In the genomic region with DNA sequence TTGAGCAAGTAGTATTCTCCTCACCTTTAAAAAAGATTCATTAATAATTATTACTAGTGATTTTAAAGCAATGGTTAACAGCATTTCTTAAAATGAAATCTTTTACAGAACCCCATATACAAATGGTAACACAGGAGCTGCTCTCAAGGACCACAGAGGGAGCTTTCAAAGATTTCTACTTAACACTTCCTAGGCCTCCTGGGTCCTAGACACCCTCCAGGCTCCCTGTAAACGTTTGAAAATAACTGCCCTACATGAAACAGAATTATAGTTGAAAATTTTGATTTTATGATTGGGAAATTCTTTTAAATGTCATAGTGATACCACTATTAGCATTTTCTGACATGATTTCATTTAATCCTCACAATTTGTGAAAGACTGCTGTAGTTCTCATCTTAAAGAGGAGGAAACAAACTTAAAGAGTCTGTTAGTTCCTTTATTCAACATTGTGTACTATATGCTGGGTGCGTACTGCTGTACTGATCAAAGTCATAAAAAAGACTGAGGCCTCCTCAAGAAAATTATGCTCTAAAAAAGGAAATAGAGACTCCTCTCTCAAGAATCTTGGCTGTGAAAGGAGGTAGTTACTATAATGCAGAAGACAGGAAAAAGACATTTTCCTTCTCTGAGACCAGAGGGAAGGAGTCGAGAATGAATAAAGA, we compare ENCODE assay signal across 14 cellular contexts. TPM values are rescaled to one million over a fixed set of nuclear protein-coding genes. Genes with fewer than 3 reads are reported as not detected.
DNase-seq lines count a peak whose midpoint lies in the region; ATAC-seq and TF ChIP-seq lines count a peak whose summit lies in the region.
"Had no signal": no experiment of that assay in that cellular context is flagged by ENCODE, and none has a peak within 500 bp of the region (broad histone marks: within the 10 kb centered on the region; RNA-seq: fewer than 3 reads in every experiment).

No MANE protein-coding gene starts in this region.

- H3K4me3 ChIP-seq in SK-N-MC (0 out of 2 replicates have a peak overlapping the region, but pooled peaks have one; percentile 16), hepatocyte (no peak overlapping the region)

- ATAC-seq in stimulated activated memory B cell treated with anti-CD40 and anti-IgM and Interleukin-4, amounts not matched to agents 10 μg/mL and 1 μg/mL and 100 μg/mL, for 72 hours, result no peak
- ATAC-seq in HG03045 (IDR thresholded peaks at IDR 0.05; ENCODE audit: unreplicated experiment) (no peak), GM18907 (IDR thresholded peaks at IDR 0.05; ENCODE audit: unreplicated experiment) (no peak)
- ATAC-seq: activated CD4-positive, CD25-positive, alpha-beta regulatory T cell treated with anti-CD3 and anti-CD28 coated beads, Interleukin-2, amount 50 U/mL, for 24 hours had no signal

- peaks cover 100% of the 10 kb centered on the region for H3K79me2 ChIP-seq in hepatocyte

- no peak overlapping the region for H3K9ac ChIP-seq in SK-N-MC (ENCODE audit: insufficient read length)

- peaks cover 10% of the 10 kb centered on the region for H3K36me3 ChIP-seq in SK-N-MC (ENCODE audit: insufficient read depth, low read length)
- no peaks in the 10 kb centered on the region for H3K36me3 ChIP-seq in hepatocyte (replicated peaks; ENCODE audit: insufficient read depth, low read depth)
- H3K36me3 ChIP-seq: esophagus muscularis mucosa had no signal

- no peaks in the 10 kb centered on the region for H3K9me2 ChIP-seq in hepatocyte (replicated peaks; ENCODE audit: insufficient read depth)

- peaks cover 95% of the 10 kb centered on the region for H3K4me1 Mint-ChIP-seq in activated naive CD4-positive, alpha-beta T cell treated with anti-CD3 and anti-CD28 coated beads, Interleukin-2, amount 50 U/mL, for 24 hours
- H3K4me1 Mint-ChIP-seq in stimulated activated memory B cell treated with anti-CD40 and anti-IgM and Interleukin-4, amounts not matched to agents 10 μg/mL and 1 μg/mL and 100 μg/mL, for 72 hours, result peaks cover 80% of the 10 kb centered on the region

- 59% methylated on average over 3 of the region's 3 CpGs for WGBS in hepatocyte (ENCODE audit: low lambda C conversion rate, missing lambda C conversion rate)

- peaks cover 12% of the 10 kb centered on the region for H3K4me1 ChIP-seq in hepatocyte (ENCODE audit: insufficient read depth)

- H4K20me1 ChIP-seq in hepatocyte (ENCODE audit: insufficient read depth, poor library complexity, severe bottlenecking), result peaks cover 100% of the 10 kb centered on the region

- TF ChIP-seq CTCF in hepatocyte (IDR thresholded peaks at IDR 0.05; ENCODE audit: poor library complexity), result no peak

- H3K4me2 ChIP-seq in hepatocyte, result peak overlapping the region; percentile 14

- DNase-seq in activated naive CD4-positive, alpha-beta T cell treated with anti-CD3 and anti-CD28 coated beads, Interleukin-2, amount 50 U/mL, for 16 hours, result no peak
- no peak for DNase-seq in SK-N-MC (ENCODE audit: low read depth, low spot score)
- DNase-seq in hepatocyte (ENCODE audit: low spot score), result no peak
- no peak for DNase-seq in inferior parietal cortex (ENCODE audit: extremely low spot score)
- DNase-seq: activated gamma-delta T cell; NCI-H69; SIG-M5; stimulated activated CD4-positive, alpha-beta T cell treated with anti-CD3 and anti-CD28 coated beads, Interleukin-2, amount 100 ng/mL, for 48 hours had no signal

- no peaks in the 10 kb centered on the region for H3K9me3 Mint-ChIP-seq in activated naive CD4-positive, alpha-beta T cell treated with anti-CD3 and anti-CD28 coated beads, Interleukin-2, amount 50 U/mL, for 24 hours
- no peaks in the 10 kb centered on the region for H3K9me3 Mint-ChIP-seq in stimulated activated memory B cell treated with anti-CD40 and anti-IgM and Interleukin-4, amounts not matched to agents 10 μg/mL and 1 μg/mL and 100 μg/mL, for 72 hours

- no peak overlapping the region for H2AFZ ChIP-seq in hepatocyte

- H3K27me3 ChIP-seq in hepatocyte, result no peaks in the 10 kb centered on the region
- H3K27me3 ChIP-seq: esophagus muscularis mucosa had no signal

- H3K9me3 ChIP-seq in SK-N-MC (ENCODE audit: low read depth, low read length) (no peaks in the 10 kb centered on the region), hepatocyte (ENCODE audit: low read depth) (no peaks in the 10 kb centered on the region)
- H3K9me3 ChIP-seq: esophagus muscularis mucosa had no signal

- H3K27me3 Mint-ChIP-seq in activated naive CD4-positive, alpha-beta T cell treated with anti-CD3 and anti-CD28 coated beads, Interleukin-2, amount 50 U/mL, for 24 hours, result no peaks in the 10 kb centered on the region
- no peaks in the 10 kb centered on the region for H3K27me3 Mint-ChIP-seq in stimulated activated memory B cell treated with anti-CD40 and anti-IgM and Interleukin-4, amounts not matched to agents 10 μg/mL and 1 μg/mL and 100 μg/mL, for 72 hours

- H3K4me3 Mint-ChIP-seq in activated naive CD4-positive, alpha-beta T cell treated with anti-CD3 and anti-CD28 coated beads, Interleukin-2, amount 50 U/mL, for 24 hours, result peak overlapping the region; percentile 79
- peak overlapping the region; percentile 28 for H3K4me3 Mint-ChIP-seq in stimulated activated memory B cell treated with anti-CD40 and anti-IgM and Interleukin-4, amounts not matched to agents 10 μg/mL and 1 μg/mL and 100 μg/mL, for 72 hours

- H3K36me3 Mint-ChIP-seq in activated naive CD4-positive, alpha-beta T cell treated with anti-CD3 and anti-CD28 coated beads, Interleukin-2, amount 50 U/mL, for 24 hours, result peaks cover 5% of the 10 kb centered on the region
- H3K36me3 Mint-ChIP-seq in stimulated activated memory B cell treated with anti-CD40 and anti-IgM and Interleukin-4, amounts not matched to agents 10 μg/mL and 1 μg/mL and 100 μg/mL, for 72 hours, result peaks cover 10% of the 10 kb centered on the region

- H3K27ac ChIP-seq in SK-N-MC, result peak overlapping the region; percentile 16; the same call in 1 of the 2 replicates
- no peak overlapping the region for H3K27ac ChIP-seq in hepatocyte
- H3K27ac ChIP-seq: esophagus muscularis mucosa had no signal

- H3K27ac Mint-ChIP-seq in activated naive CD4-positive, alpha-beta T cell treated with anti-CD3 and anti-CD28 coated beads, Interleukin-2, amount 50 U/mL, for 24 hours, result peak overlapping the region; percentile 86
- peak overlapping the region; percentile 36 for H3K27ac Mint-ChIP-seq in stimulated activated memory B cell treated with anti-CD40 and anti-IgM and Interleukin-4, amounts not matched to agents 10 μg/mL and 1 μg/mL and 100 μg/mL, for 72 hours

RNA-seq across cellular contexts. Expression of gene CUL3, which starts 10.6 kb away (rescaled TPM):
- 63.9 and 79.0 TPM in 2 replicates for total RNA-seq in hepatocyte
- 54.9 and 66.4 TPM in 2 replicates for polyA plus RNA-seq in hepatocyte
